Comparison of ENCODE assay signal across 8 cellular contexts in genomic region chr11:134244593-134244992, GRCh38. TPM values are rescaled to one million over a fixed set of nuclear protein-coding genes. Genes with fewer than 3 reads are reported as not detected.
DNase-seq lines count a peak whose midpoint lies in the region; ATAC-seq, FAIRE-seq and TF ChIP-seq lines count a peak whose summit lies in the region.

No MANE protein-coding gene starts in this region.

- FAIRE-seq in bronchial epithelial cell (lab: Jason Lieb, UNC), result peak; percentile 72

- ATAC-seq in GM21447 (IDR thresholded peaks at IDR 0.05; ENCODE audit: unreplicated experiment), result peak; percentile 80
- peak; percentile 57 for ATAC-seq in mucosa of descending colon

- peak; percentile 65 for DNase-seq in GM12865 (ENCODE audit: low read depth)
- DNase-seq in KBM-7, result peak; percentile 46
- peak; percentile 19 for DNase-seq in bronchial epithelial cell (ENCODE audit: low read depth)
- no peak for DNase-seq in mucosa of descending colon
- DNase-seq in effector CD4-positive, alpha-beta T cell, result no peak
- DNase-seq in inferior parietal cortex (ENCODE audit: extremely low spot score), result no peak
- DNase-seq in activated CD8-positive, alpha-beta memory T cell treated with anti-CD3 and anti-CD28 coated beads, Interleukin-2, amount 50 U/mL, for 48 hours, result no peak

- in situ Hi-C loops in KBM-7 (cut with MboI; ENCODE audit: low pct_unique_long_range_greater_than_20kb, low sequenced_read_pairs), result no loop called here

- intact Hi-C loops in mucosa of descending colon (cut with DNase I, micrococcal nuclease), result no loop called here

- no peaks in the 10 kb centered on the region for H3K27me3 ChIP-seq in bronchial epithelial cell (ENCODE audit: control insufficient read depth, insufficient read depth, low read length)

- no peaks in the 10 kb centered on the region for H3K4me1 ChIP-seq in mucosa of descending colon (ENCODE audit: low read depth)

- H3K4me3 ChIP-seq in GM12865 (ENCODE audit: low read depth, low read length) (no peak overlapping the region), bronchial epithelial cell (ENCODE audit: low read depth, low read length) (no peak overlapping the region), mucosa of descending colon (no peak overlapping the region)

- H3K36me3 ChIP-seq in bronchial epithelial cell (ENCODE audit: control insufficient read depth, insufficient read depth, low read length), result peaks cover 18% of the 10 kb centered on the region
- peaks cover 6% of the 10 kb centered on the region for H3K36me3 ChIP-seq in mucosa of descending colon (ENCODE audit: low read depth)

- H3K9me3 ChIP-seq in mucosa of descending colon, result no peaks in the 10 kb centered on the region

- TF ChIP-seq CTCF in GM12865 (IDR thresholded peaks at IDR 0.05; ENCODE audit: insufficient read depth, low read depth, low read length, missing control alignments), result peak; percentile 66
- TF ChIP-seq CTCF in bronchial epithelial cell (IDR thresholded peaks at IDR 0.05; ENCODE audit: insufficient read depth, low read length, severe bottlenecking), result peak; percentile 63
- TF ChIP-seq CTCF in mucosa of descending colon (IDR thresholded peaks at IDR 0.05), result no peak

RNA-seq across cellular contexts. Expression of gene THYN1, which starts 8.6 kb away (rescaled TPM):
- 34.3 and 60.3 TPM in 2 replicates for total RNA-seq in bronchial epithelial cell
- total RNA-seq in mucosa of descending colon, result 10 to 100 TPM; 33.5 to 40.2 (median 35.5) TPM

RNA-seq across cellular contexts. Expression of gene ACAD8, which starts 8.8 kb away (rescaled TPM):
- 13.3 and 17.9 TPM in 2 replicates for total RNA-seq in bronchial epithelial cell
- 10 to 100 TPM; 24.4 to 31.1 (median 28.8) TPM for total RNA-seq in mucosa of descending colon

RNA-seq across cellular contexts. Expression of gene VPS26B, which starts 20.1 kb away (rescaled TPM):
- total RNA-seq in bronchial epithelial cell (19.1 and 19.2 TPM in 2 replicates), mucosa of descending colon (10 to 100 TPM; 38.6 to 50.8 (median 47.5) TPM)

RNA-seq across cellular contexts. Expression of gene NCAPD3, which starts 20.8 kb away (rescaled TPM):
- total RNA-seq in bronchial epithelial cell (4.2 and 5.1 TPM in 2 replicates), mucosa of descending colon (10 to 100 TPM; 12.6 to 19.8 (median 16.6) TPM)

RNA-seq across cellular contexts. Expression of gene GLB1L3, which starts 31.6 kb away (rescaled TPM):
- 1.7 and 2.1 TPM in 2 replicates for total RNA-seq in bronchial epithelial cell
- total RNA-seq in mucosa of descending colon, result under 1 TPM in 1 of 3 donors, not detected in 2; 0.09 TPM

Comparison
In these comparisons a context has a peak if more than half of its experiments do, and no peak if none do; other contexts are left out.
1. DNase-seq: peak in GM12865 (single experiment), KBM-7 (single experiment) and bronchial epithelial cell (single experiment); none in mucosa of descending colon (0 of 3), effector CD4-positive, alpha-beta T cell (single experiment), inferior parietal cortex (single experiment) and activated CD8-positive, alpha-beta memory T cell treated with anti-CD3 and anti-CD28 coated beads, Interleukin-2, amount 50 U/mL, for 48 hours (single experiment).